10 cellular contexts compared by ENCODE assay signal in genomic region chr4:24032371-24032989, GRCh38.
DNase-seq lines count a peak whose midpoint lies in the region; ATAC-seq and TF ChIP-seq lines count a peak whose summit lies in the region.
"Had no signal": no experiment of that assay in that cellular context is flagged by ENCODE, and none has a peak within 500 bp of the region (broad histone marks: within the 10 kb centered on the region; RNA-seq: fewer than 3 reads in every experiment).

No MANE protein-coding gene starts in this region.

- no peak overlapping the region for H3K27ac Mint-ChIP-seq in T-helper 17 cell
- H3K27ac Mint-ChIP-seq in activated CD4-positive, alpha-beta memory T cell treated with anti-CD3 and anti-CD28 coated beads for 36 hours = no peak overlapping the region

- POLR2A ChIA-PET in activated CD4-positive, alpha-beta memory T cell treated with anti-CD3 and anti-CD28 coated beads for 36 hours (lab: Charles Lee) = no interaction called here

- no peaks in the 10 kb centered on the region for H3K36me3 Mint-ChIP-seq in T-helper 17 cell (ENCODE audit: low read depth)
- no peaks in the 10 kb centered on the region for H3K36me3 Mint-ChIP-seq in activated CD4-positive, alpha-beta memory T cell treated with anti-CD3 and anti-CD28 coated beads for 36 hours

- H3K4me1 Mint-ChIP-seq in T-helper 17 cell = no peaks in the 10 kb centered on the region
- H3K4me1 Mint-ChIP-seq in activated CD4-positive, alpha-beta memory T cell treated with anti-CD3 and anti-CD28 coated beads for 36 hours (ENCODE audit: low read depth) = no peaks in the 10 kb centered on the region

- intact Hi-C loops in activated CD4-positive, alpha-beta memory T cell treated with anti-CD3 and anti-CD28 coated beads for 36 hours (cut with micrococcal nuclease) = no loop called here

- CTCF ChIA-PET in activated CD4-positive, alpha-beta memory T cell treated with anti-CD3 and anti-CD28 coated beads for 36 hours (lab: Charles Lee) = no interaction called here

- H3K27ac ChIP-seq in RWPE2 (ENCODE audit: poor library complexity, severe bottlenecking) = no peak overlapping the region
- H3K27ac ChIP-seq: HL-60, spleen had no signal

- H3K4me1 ChIP-seq in RWPE2 (ENCODE audit: insufficient read depth, poor library complexity, severe bottlenecking) = no peaks in the 10 kb centered on the region
- H3K4me1 ChIP-seq: spleen had no signal

- DNase-seq in AG08395 (ENCODE audit: low spot score) (peak; percentile 35), RWPE2 (ENCODE audit: low spot score) (no peak), iris pigment epithelial cell (ENCODE audit: low read depth) (peak; percentile 23), T-helper 17 cell (no peak), mesenteric fat pad (ENCODE audit: low spot score) (no peak), G401 (ENCODE audit: low spot score) (no peak)
- DNase-seq in activated CD4-positive, alpha-beta memory T cell treated with anti-CD3 and anti-CD28 coated beads for 36 hours = no peak
- DNase-seq: spleen had no signal

- no peak overlapping the region for H3K4me3 Mint-ChIP-seq in T-helper 17 cell
- no peak overlapping the region for H3K4me3 Mint-ChIP-seq in activated CD4-positive, alpha-beta memory T cell treated with anti-CD3 and anti-CD28 coated beads for 36 hours

- peak; percentile 69 for ATAC-seq in GM21576 (IDR thresholded peaks at IDR 0.05; ENCODE audit: unreplicated experiment)
- ATAC-seq in RWPE2 (ENCODE audit: low read depth) = peak; percentile 31; the same call in 1 of the 3 replicates
- ATAC-seq in T-helper 17 cell = no peak

- in situ Hi-C loops in G401 (cut with HindIII; ENCODE audit: low sequenced_read_pairs) = no loop called here

- H3K9me3 ChIP-seq in RWPE2 (ENCODE audit: severe bottlenecking) = no peaks in the 10 kb centered on the region
- no peaks in the 10 kb centered on the region for H3K9me3 ChIP-seq in T-helper 17 cell (ENCODE audit: control insufficient read depth, low read length, poor library complexity, severe bottlenecking)
- H3K9me3 ChIP-seq: spleen had no signal

- H3K27me3 Mint-ChIP-seq in T-helper 17 cell = no peaks in the 10 kb centered on the region
- H3K27me3 Mint-ChIP-seq in activated CD4-positive, alpha-beta memory T cell treated with anti-CD3 and anti-CD28 coated beads for 36 hours = no peaks in the 10 kb centered on the region

- H3K27me3 ChIP-seq in RWPE2 (ENCODE audit: insufficient read depth, poor library complexity, severe bottlenecking) = no peaks in the 10 kb centered on the region
- H3K27me3 ChIP-seq: spleen had no signal

- H3K4me3 ChIP-seq in RWPE2 (ENCODE audit: severe bottlenecking) = no peak overlapping the region
- H3K4me3 ChIP-seq: spleen had no signal

- TF ChIP-seq CTCF in RWPE2 (IDR thresholded peaks at IDR 0.05; ENCODE audit: poor library complexity, severe bottlenecking) = peak; percentile 19

- H3K9me3 Mint-ChIP-seq in activated CD4-positive, alpha-beta memory T cell treated with anti-CD3 and anti-CD28 coated beads for 36 hours = no peaks in the 10 kb centered on the region

- H3K36me3 ChIP-seq in RWPE2 (ENCODE audit: low read depth) = no peaks in the 10 kb centered on the region
- H3K36me3 ChIP-seq: spleen had no signal

Comparison
In these comparisons a context has a peak if more than half of its experiments do, and no peak if none do; other contexts are left out.
1. DNase-seq: peak in AG08395 (single experiment) and iris pigment epithelial cell (single experiment); none in RWPE2 (single experiment), T-helper 17 cell (0 of 3), mesenteric fat pad (single experiment), G401 (single experiment) and activated CD4-positive, alpha-beta memory T cell treated with anti-CD3 and anti-CD28 coated beads for 36 hours (single experiment).